8 cellular contexts compared by ENCODE assay signal in genomic region chr6:24494726-24495515, GRCh38. TPM values are rescaled to one million over a fixed set of nuclear protein-coding genes. Genes with fewer than 3 reads are reported as not detected.
DNase-seq lines count a peak whose midpoint lies in the region; ATAC-seq and TF ChIP-seq lines count a peak whose summit lies in the region.

TSS of gene ALDH5A1 (plus strand) at chr6:24494969. CDS start at chr6:24494997, 28 bp downstream.

- H3K27me3 ChIP-seq in adrenal gland, result no peaks in the 10 kb centered on the region
- no peaks in the 10 kb centered on the region for H3K27me3 ChIP-seq in right cardiac atrium (ENCODE audit: control insufficient read depth, insufficient read depth)
- no peaks in the 10 kb centered on the region for H3K27me3 ChIP-seq in aorta (ENCODE audit: control insufficient read depth in 1 of 2, insufficient read depth in 2 of 2, low read length in 1 of 2)

- no peak for TF ChIP-seq CTCF in adrenal gland (IDR thresholded peaks at IDR 0.05)

- intact Hi-C loops in adrenal gland (cut with DNase I), result no loop called here
- intact Hi-C loops in right cardiac atrium (cut with DNase I), result no loop called here
- intact Hi-C loops in aorta (cut with DNase I), result loop anchor here in 1 of 2 donors (10.0 kb wide), 1 partner anchor 60 kb away; no protein-coding TSS in a partner anchor

- peak; percentile 83 for DNase-seq in GM03348 (ENCODE audit: low spot score)
- DNase-seq in GOT3 (lab: John Stamatoyannopoulos, UW), result peak; percentile 44
- DNase-seq in LoVo (ENCODE audit: low spot score), result peak; percentile 67
- peak; percentile 63 for DNase-seq in T follicular helper cell (ENCODE audit: low read depth)
- DNase-seq in adrenal gland, result peak; percentile 59 to 75 (median 67)
- DNase-seq in right cardiac atrium, result peak; percentile 74 to 91 (median 87)
- DNase-seq in renal cortical epithelial cell (ENCODE audit: low read depth), result peak; percentile 16
- DNase-seq in aorta, result peak; percentile 83 to 91

- H3K27ac ChIP-seq in adrenal gland (peak within 1 kb of the TSS in 3 of 5 donors; percentile 52 to 64 (median 63)), right cardiac atrium (ENCODE audit: low read length) (peak within 1 kb of the TSS; percentile 46), aorta (ENCODE audit: low read depth in 1 of 2, low read length in 2 of 2) (peak within 1 kb of the TSS in 1 of 2 donors; percentile 60)

- H3K4me3 ChIP-seq in adrenal gland, result peak within 1 kb of the TSS; percentile 5 to 79 (median 44)
- peak within 1 kb of the TSS; percentile 62 for H3K4me3 ChIP-seq in right cardiac atrium (ENCODE audit: low read length)
- peak within 1 kb of the TSS; percentile 71 to 74 for H3K4me3 ChIP-seq in aorta (ENCODE audit: low read length in 2 of 2)

- H3K9me3 ChIP-seq in adrenal gland (replicated peaks in 1 of 3), result no peaks in the 10 kb centered on the region
- H3K9me3 ChIP-seq in right cardiac atrium (ENCODE audit: control insufficient read depth, low read length), result no peaks in the 10 kb centered on the region
- H3K9me3 ChIP-seq in aorta (ENCODE audit: control insufficient read depth, low read length), result no peaks in the 10 kb centered on the region

- peak in 1 of 2 donors; percentile 32 for TF ChIP-seq POLR2A in adrenal gland (IDR thresholded peaks at IDR 0.05)

- peaks cover 0 to 6% of the 10 kb centered on the region in 2 donors for H3K4me1 ChIP-seq in adrenal gland (replicated peaks in 1 of 2)
- no peaks in the 10 kb centered on the region for H3K4me1 ChIP-seq in right cardiac atrium (ENCODE audit: control insufficient read depth, insufficient read depth, low read length)
- no peaks in the 10 kb centered on the region for H3K4me1 ChIP-seq in aorta (ENCODE audit: control insufficient read depth in 1 of 2, insufficient read depth in 2 of 2, low read length in 2 of 2)

- H3K36me3 ChIP-seq in adrenal gland (replicated peaks in 1 of 2), result no peaks in the 10 kb centered on the region
- H3K36me3 ChIP-seq in aorta (ENCODE audit: control insufficient read depth in 1 of 2, insufficient read depth in 2 of 2, low read length in 1 of 2), result no peaks in the 10 kb centered on the region

- WGBS in adrenal gland, 4 donors, result 0 to 1% (median 0%) methylated on average over 2 to 94 of the region's 94 CpGs
- WGBS in right cardiac atrium, result under 1% methylated on average over 94 of the region's 94 CpGs
- WGBS in aorta, 2 donors, result 0 to 1% methylated on average over 84 to 94 of the region's 94 CpGs

- ATAC-seq in right cardiac atrium (peak; percentile 91 to 92), aorta (ENCODE audit: low FRiP score) (peak; percentile 88)

RNA-seq across cellular contexts. Expression of gene ALDH5A1, which starts in this region (rescaled TPM):
- total RNA-seq in adrenal gland (10 to 100 TPM in 5 of 8 donors, 1 to 10 TPM in 3; 6.6 to 23.1 (median 12.2) TPM), right cardiac atrium (10 to 100 TPM; 10.9 to 16.5 (median 14.9) TPM), renal cortical epithelial cell (1.0 and 3.8 TPM in 2 replicates), aorta (1 to 10 TPM; 5.1 to 8.2 TPM)
- polyA plus RNA-seq in adrenal gland (10 to 100 TPM in 1 of 3 donors, 1 to 10 TPM in 2; 3.2 to 14.2 (median 4.7) TPM), right cardiac atrium (7.7 TPM), aorta (1 to 10 TPM; 2.1 to 4.9 TPM)

Comparison
In these comparisons a context has a peak if more than half of its experiments do, and no peak if none do; other contexts are left out.
1. DNase-seq: peak in every context shown above with its lines; median percentile 87 in right cardiac atrium; 87 in aorta; 83 in GM03348; 67 in LoVo; 67 in adrenal gland; 63 in T follicular helper cell; 44 in GOT3; 16 in renal cortical epithelial cell.